In the genomic region with DNA sequence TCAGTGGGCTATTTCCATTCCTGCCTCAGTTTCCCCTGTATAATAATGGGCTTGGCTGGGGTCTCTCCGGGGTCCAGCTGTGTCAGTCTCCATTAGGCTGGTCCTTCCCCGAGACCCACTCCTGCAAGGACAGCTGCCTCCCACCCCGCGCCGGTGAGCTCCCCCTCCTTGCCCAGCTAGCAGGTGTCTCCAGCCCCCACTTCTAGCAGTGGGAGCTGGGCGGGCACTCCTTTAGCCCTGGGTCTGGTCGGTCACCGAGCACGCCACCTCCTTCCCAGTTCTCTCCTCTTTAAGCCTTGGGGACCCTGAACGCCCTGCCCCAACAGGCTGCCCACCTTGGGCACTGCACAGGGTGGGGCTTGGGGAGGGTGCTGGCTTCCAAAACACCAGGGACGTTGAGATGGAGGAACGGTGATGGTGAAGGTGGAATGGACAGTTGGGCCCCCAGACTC, we compare ENCODE assay signal across 10 cellular contexts. TPM values are rescaled to one million over a fixed set of nuclear protein-coding genes. Genes with fewer than 3 reads are reported as not detected.
DNase-seq lines count a peak whose midpoint lies in the region; ATAC-seq and TF ChIP-seq lines count a peak whose summit lies in the region.
"Had no signal": no experiment of that assay in that cellular context is flagged by ENCODE, and none has a peak within 500 bp of the region (broad histone marks: within the 10 kb centered on the region; RNA-seq: fewer than 3 reads in every experiment).

No MANE protein-coding gene starts in this region.

- no peaks in the 10 kb centered on the region for H4K20me1 ChIP-seq in PC-9 (ENCODE audit: insufficient read depth)

- H3K79me2 ChIP-seq in PC-9 (ENCODE audit: low read depth) = no peaks in the 10 kb centered on the region

- DNase-seq in Caco-2 (peak in 1 of 2 experiments; percentile 36), PC-9 (no peak), osteocyte (ENCODE audit: extremely low spot score, unreplicated experiment) (no peak), anterior cingulate cortex (lab: John Stamatoyannopoulos, UW) (no peak), SKM-1 treated with dmso at 0.1 percent for 144 hours (lab: John Stamatoyannopoulos, UW; ENCODE audit: unreplicated experiment) (no peak)

- H3K4me1 ChIP-seq in Caco-2 = no peaks in the 10 kb centered on the region
- 0 out of 2 replicates have a peak, but pooled peaks cover 6% of the 10 kb centered on the region for H3K4me1 ChIP-seq in PC-9 (replicated peaks; ENCODE audit: insufficient read depth)
- peaks cover 0 to 3% of the 10 kb centered on the region in 2 donors for H3K4me1 ChIP-seq in esophagus (ENCODE audit: control insufficient read depth in 2 of 2, insufficient read depth in 2 of 2, low read length in 1 of 2)

- H3K4me3 Mint-ChIP-seq in Caco-2 (ENCODE audit: unreplicated experiment) (peak overlapping the region; percentile 74), osteocyte (ENCODE audit: unreplicated experiment) (peak overlapping the region; percentile 55)

- H3K36me3 Mint-ChIP-seq in Caco-2 (ENCODE audit: insufficient read depth, unreplicated experiment) = peaks cover 11% of the 10 kb centered on the region
- H3K36me3 Mint-ChIP-seq in osteocyte (ENCODE audit: unreplicated experiment) = peaks cover 2% of the 10 kb centered on the region

- no peaks in the 10 kb centered on the region for H3K27me3 Mint-ChIP-seq in Caco-2 (ENCODE audit: insufficient read depth, unreplicated experiment)
- H3K27me3 Mint-ChIP-seq in osteocyte (ENCODE audit: unreplicated experiment) = no peaks in the 10 kb centered on the region

- no peaks in the 10 kb centered on the region for H3K4me1 Mint-ChIP-seq in Caco-2 (ENCODE audit: low read depth, unreplicated experiment)
- H3K4me1 Mint-ChIP-seq in osteocyte (ENCODE audit: unreplicated experiment) = peaks cover 19% of the 10 kb centered on the region

- H3K4me2 ChIP-seq in PC-9 = peak overlapping the region; percentile 93; the same call in 1 of the 2 replicates

- H3K9me3 Mint-ChIP-seq in Caco-2 (ENCODE audit: unreplicated experiment) = no peaks in the 10 kb centered on the region
- no peaks in the 10 kb centered on the region for H3K9me3 Mint-ChIP-seq in osteocyte (ENCODE audit: unreplicated experiment)

- H3K27ac Mint-ChIP-seq in Caco-2 (ENCODE audit: unreplicated experiment) (no peak overlapping the region), osteocyte (ENCODE audit: unreplicated experiment) (peak overlapping the region; percentile 34)

- H3F3A ChIP-seq in PC-9 (ENCODE audit: insufficient read depth, low read depth) = no peaks in the 10 kb centered on the region

- no peaks in the 10 kb centered on the region for H3K27me3 ChIP-seq in Caco-2 (replicated peaks; ENCODE audit: control insufficient read depth, insufficient read depth, low read length)
- no peaks in the 10 kb centered on the region for H3K27me3 ChIP-seq in PC-9 (ENCODE audit: insufficient read depth, low read depth)
- peaks cover 0 to 7% of the 10 kb centered on the region in 2 donors for H3K27me3 ChIP-seq in esophagus (ENCODE audit: control insufficient read depth in 1 of 2, insufficient read depth in 2 of 2, low read length in 2 of 2)

- no peak for ATAC-seq in GM18502 (IDR thresholded peaks at IDR 0.05; ENCODE audit: poor library complexity, unreplicated experiment)
- no peak for ATAC-seq in GM21737 (IDR thresholded peaks at IDR 0.05; ENCODE audit: unreplicated experiment)

- H3K36me3 ChIP-seq in Caco-2 (ENCODE audit: control insufficient read depth, insufficient read depth, low read length) (no peaks in the 10 kb centered on the region), PC-9 (ENCODE audit: low read depth) (no peaks in the 10 kb centered on the region), esophagus (ENCODE audit: control insufficient read depth in 2 of 2, insufficient read depth in 2 of 2, low read length in 1 of 2) (no peaks in the 10 kb centered on the region)

- no peak overlapping the region for H3K4me3 ChIP-seq in Caco-2 (ENCODE audit: low read depth, low read length)
- no peak overlapping the region for H3K4me3 ChIP-seq in PC-9
- H3K4me3 ChIP-seq in esophagus (ENCODE audit: low read depth in 1 of 2, low read length in 2 of 2) = peak overlapping the region in 1 of 2 donors; percentile 50

- TF ChIP-seq CTCF in Caco-2 (IDR thresholded peaks at IDR 0.05; ENCODE audit: insufficient read depth in 1 of 2, low read depth in 1 of 2, low read length in 1 of 2, severe bottlenecking in 1 of 2, unreplicated experiment in 1 of 2) (no peak), PC-9 (conservative IDR thresholded peaks at IDR 0.05) (no peak), osteocyte (IDR thresholded peaks at IDR 0.05) (no peak)

- no peaks in the 10 kb centered on the region for H3K9me2 ChIP-seq in PC-9 (ENCODE audit: insufficient read depth)

- intact Hi-C loops in Caco-2 (cut with micrococcal nuclease; ENCODE audit: unreplicated experiment) (no loop called here), PC-9 (cut with micrococcal nuclease; ENCODE audit: unreplicated experiment) (loop anchor here (2.0 to 5.0 kb wide), 4 partner anchors 227 to 699 kb away; no protein-coding TSS in a partner anchor)

- POLR2A ChIA-PET in Caco-2 (lab: Charles Lee) = no interaction called here
- POLR2A ChIA-PET in PC-9 (lab: Charles Lee; ENCODE audit: unreplicated experiment) = no interaction called here

- no peak overlapping the region for H2AFZ ChIP-seq in PC-9

- 25 to 34% methylated on average over 12 of the region's 12 CpGs for WGBS in esophagus, 2 donors

- CTCF ChIA-PET in Caco-2 (lab: Charles Lee) = interaction anchor here (1.3 to 2.7 kb wide), 4 partner anchors 11 to 438 kb away, joined by 4 to 12 read pairs (median 6); partner anchors contain the start of gene TBX2
- CTCF ChIA-PET in PC-9 (lab: Charles Lee) = interaction anchor here (0.6 to 1.1 kb wide), 2 partner anchors 666 to 689 kb away, joined by 3 read pairs; no protein-coding TSS in a partner anchor

- H3K27ac ChIP-seq in PC-9 = no peak overlapping the region
- peak overlapping the region; percentile 86 for H3K27ac ChIP-seq in esophagus (ENCODE audit: low read depth in 2 of 2, low read length in 1 of 2)
- H3K27ac ChIP-seq: HL-60 had no signal

- H3K9me3 ChIP-seq in Caco-2 (no peaks in the 10 kb centered on the region), PC-9 (ENCODE audit: insufficient read depth, low read depth) (no peaks in the 10 kb centered on the region), esophagus (ENCODE audit: control insufficient read depth in 2 of 2, insufficient read depth in 1 of 2, low read depth in 1 of 2, low read length in 1 of 2) (no peaks in the 10 kb centered on the region)

- BruUV-seq in Caco-2 (replicated peaks; lab: Mats Ljungman, UMichigan) (no TSS peak), PC-9 (replicated peaks; lab: Mats Ljungman, UMichigan) (no TSS peak)

RNA-seq across cellular contexts. Expression of gene TBX2, which starts 10.5 kb away (rescaled TPM):
- total RNA-seq in Caco-2 (2022) = 8.9 and 11.5 TPM in 2 replicates
- total RNA-seq in PC-9 (2021) = 0.44 and 0.60 TPM in 2 replicates
- 1 to 10 TPM; 5.6 to 6.2 TPM for polyA plus RNA-seq in esophagus
- total RNA-seq in osteocyte = 24.6 and 25.9 TPM in 2 replicates
- total RNA-seq: T-helper 2 cell treated with Interferon-gamma antibody and Interleukin-4, amounts not matched to agents 100 ng/mL and 5 ng/mL, for 36 hours had no signal

RNA-seq across cellular contexts. Expression of gene TBX4, which starts 42.1 kb away (rescaled TPM):
- total RNA-seq in Caco-2 (2022) (2.5 TPM in 2 replicates), PC-9 (2021) (0.88 TPM in 1 of 2 replicates, not detected in the other), osteocyte (not detected in 2 replicates)
- under 1 TPM in 1 of 2 donors, not detected in 1; 0.01 TPM for polyA plus RNA-seq in esophagus
- total RNA-seq: T-helper 2 cell treated with Interferon-gamma antibody and Interleukin-4, amounts not matched to agents 100 ng/mL and 5 ng/mL, for 36 hours had no signal
